In the genomic region with DNA sequence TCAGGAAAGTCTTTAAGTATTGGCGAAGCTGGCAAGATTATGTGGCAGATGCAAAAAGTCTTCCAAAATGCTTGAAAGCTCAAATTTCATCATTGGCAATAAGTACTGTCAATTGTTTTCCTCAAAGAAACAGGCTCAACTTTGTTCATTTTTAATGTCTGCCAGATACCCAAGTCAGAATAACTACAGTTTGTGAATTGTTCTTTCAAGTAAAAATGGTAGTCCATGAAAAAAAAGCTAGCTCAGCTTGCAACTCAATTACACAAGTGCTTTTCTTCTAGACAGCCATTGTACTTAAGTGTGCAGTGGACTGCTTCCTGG, we compare ENCODE assay signal across 2 cellular contexts.
TF ChIP-seq lines count a peak whose summit lies in the region.

No MANE protein-coding gene starts in this region.

TF ChIP-seq in IMR-90, 13 proteins besides CTCF, POLR2A, EP300 and RAD21:
- no peak for TF ChIP-seq CHD1 (IDR thresholded peaks at IDR 0.05; ENCODE audit: low read depth, low read length)
- TF ChIP-seq, protein P1, sequence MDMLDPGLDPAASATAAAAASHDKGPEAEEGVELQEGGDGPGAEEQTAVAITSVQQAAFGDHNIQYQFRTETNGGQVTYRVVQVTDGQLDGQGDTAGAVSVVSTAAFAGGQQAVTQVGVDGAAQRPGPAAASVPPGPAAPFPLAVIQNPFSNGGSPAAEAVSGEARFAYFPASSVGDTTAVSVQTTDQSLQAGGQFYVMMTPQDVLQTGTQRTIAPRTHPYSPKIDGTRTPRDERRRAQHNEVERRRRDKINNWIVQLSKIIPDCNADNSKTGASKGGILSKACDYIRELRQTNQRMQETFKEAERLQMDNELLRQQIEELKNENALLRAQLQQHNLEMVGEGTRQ (IDR thresholded peaks at IDR 0.05; ENCODE audit: low read depth, low read length) = no peak
- no peak for TF ChIP-seq MAZ (IDR thresholded peaks at IDR 0.05; ENCODE audit: borderline replicate concordance, low read depth, low read length)
- TF ChIP-seq FOS (IDR thresholded peaks at IDR 0.05; ENCODE audit: low read depth, low read length) = no peak
- TF ChIP-seq SMC3 (IDR thresholded peaks at IDR 0.05; ENCODE audit: low read depth, low read length) = no peak
- no peak for TF ChIP-seq NFE2L2 (IDR thresholded peaks at IDR 0.05; ENCODE audit: low read depth, low read length)
- no peak for TF ChIP-seq MXI1 (IDR thresholded peaks at IDR 0.05; ENCODE audit: borderline replicate concordance, low read depth, low read length)
- TF ChIP-seq CEBPB (IDR thresholded peaks at IDR 0.05; ENCODE audit: low read depth, low read length) = no peak
- TF ChIP-seq, protein P2, sequence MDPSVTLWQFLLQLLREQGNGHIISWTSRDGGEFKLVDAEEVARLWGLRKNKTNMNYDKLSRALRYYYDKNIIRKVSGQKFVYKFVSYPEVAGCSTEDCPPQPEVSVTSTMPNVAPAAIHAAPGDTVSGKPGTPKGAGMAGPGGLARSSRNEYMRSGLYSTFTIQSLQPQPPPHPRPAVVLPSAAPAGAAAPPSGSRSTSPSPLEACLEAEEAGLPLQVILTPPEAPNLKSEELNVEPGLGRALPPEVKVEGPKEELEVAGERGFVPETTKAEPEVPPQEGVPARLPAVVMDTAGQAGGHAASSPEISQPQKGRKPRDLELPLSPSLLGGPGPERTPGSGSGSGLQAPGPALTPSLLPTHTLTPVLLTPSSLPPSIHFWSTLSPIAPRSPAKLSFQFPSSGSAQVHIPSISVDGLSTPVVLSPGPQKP (IDR thresholded peaks at IDR 0.05; ENCODE audit: borderline replicate concordance, low read depth, low read length) = no peak
- TF ChIP-seq RCOR1 (IDR thresholded peaks at IDR 0.05; ENCODE audit: insufficient replicate concordance, low read length) = no peak
- TF ChIP-seq BHLHE40 (IDR thresholded peaks at IDR 0.05; ENCODE audit: low read depth, low read length) = no peak
- TF ChIP-seq RFX5 (IDR thresholded peaks at IDR 0.05; ENCODE audit: low read depth, low read length) = no peak
- TF ChIP-seq MAFK (IDR thresholded peaks at IDR 0.05; ENCODE audit: low read depth, low read length) = no peak

TF ChIP-seq in GM12878, 131 proteins besides CTCF, POLR2A, EP300 and RAD21:
- peak; percentile 12; the same call in 1 of the 2 replicates for TF ChIP-seq YY1 (IDR thresholded peaks at IDR 0.05; ENCODE audit: low read depth, low read length)
- no peak for TF ChIP-seq BMI1 (IDR thresholded peaks at IDR 0.05; ENCODE audit: borderline replicate concordance)
